In the genomic region with DNA sequence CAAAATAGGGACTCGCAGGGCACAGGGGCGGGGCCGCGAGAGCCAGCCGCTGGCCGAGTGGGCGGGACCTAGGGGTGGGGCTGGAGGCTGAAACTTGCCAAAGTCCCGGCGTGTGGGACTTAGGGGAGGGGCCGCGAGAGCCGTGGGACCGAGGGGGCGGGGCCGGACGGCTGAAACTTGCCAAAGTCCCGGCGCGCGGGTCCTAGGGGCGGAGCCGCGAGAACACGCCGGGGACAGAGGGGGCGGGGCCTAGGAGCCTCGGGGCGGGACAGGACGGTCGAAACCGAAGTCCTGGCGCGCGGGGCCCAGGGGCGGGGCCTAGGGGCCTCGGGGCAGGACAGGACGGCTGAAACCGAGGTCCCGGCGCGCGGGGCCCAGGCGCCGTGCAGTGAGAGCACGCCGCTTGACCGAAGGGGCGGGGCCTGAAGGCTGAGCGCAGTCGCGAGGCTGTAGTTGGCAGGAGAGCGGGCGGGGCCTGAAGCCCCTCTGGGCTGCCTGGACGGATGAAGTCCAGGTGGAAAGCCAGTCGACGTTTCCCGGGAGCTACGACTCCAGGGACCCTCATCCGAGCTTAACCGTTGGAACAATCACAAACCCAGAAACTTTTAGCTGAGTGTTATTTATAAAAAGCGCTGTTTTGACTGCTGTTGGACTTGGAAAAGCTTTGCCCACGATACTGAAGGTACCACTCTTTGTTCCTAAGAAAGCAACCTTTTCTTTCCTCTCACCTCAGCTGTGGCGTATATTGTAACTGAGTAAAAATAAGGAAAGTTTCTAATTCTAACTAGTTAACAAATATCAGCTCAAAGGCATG, we compare ENCODE assay signal across 8 cellular contexts. TPM values are rescaled to one million over a fixed set of nuclear protein-coding genes. Genes with fewer than 3 reads are reported as not detected.
DNase-seq lines count a peak whose midpoint lies in the region; ATAC-seq and TF ChIP-seq lines count a peak whose summit lies in the region.

No MANE protein-coding gene starts in this region.

- peak overlapping the region; percentile 88 to 97 for H3K27ac ChIP-seq in testis

- peak; percentile 98 for ATAC-seq in omental fat pad (ENCODE audit: low FRiP score)

- peaks cover 6% of the 10 kb centered on the region for H3K4me1 ChIP-seq in testis

- H3K4me3 ChIP-seq in HFF-Myc (replicated peaks; ENCODE audit: low read depth, low read length) (peak overlapping the region; percentile 71), testis (peak overlapping the region; percentile 79 to 91)

- H3K36me3 ChIP-seq in testis (ENCODE audit: low read depth, missing control alignments) = no peaks in the 10 kb centered on the region

- H3K9me3 ChIP-seq in testis = no peaks in the 10 kb centered on the region

- DNase-seq in GM04504 (ENCODE audit: low read depth) = peak; percentile 98
- DNase-seq in HFF-Myc (ENCODE audit: extremely low read depth, low read depth) = peak; percentile 90
- peak; percentile 95 for DNase-seq in MV-4-11 (lab: John Stamatoyannopoulos, UW)
- DNase-seq in SK-N-DZ (ENCODE audit: low spot score) = peak; percentile 98
- peak; percentile 99 for DNase-seq in activated naive CD4-positive, alpha-beta T cell treated with anti-CD3 and anti-CD28 coated beads, Interleukin-2, amount 50 U/mL, for 16 hours
- peak; percentile 100 for DNase-seq in glomerular visceral epithelial cell (ENCODE audit: extremely low spot score)
- peak; percentile 96 for DNase-seq in omental fat pad (ENCODE audit: low spot score)
- peak; percentile 99 for DNase-seq in testis

- intact Hi-C loops in testis (cut with DNase I; ENCODE audit: low total_unique reads) = no loop called here

- H3K27me3 ChIP-seq in testis = no peaks in the 10 kb centered on the region

- no peak for TF ChIP-seq POLR2A in testis (IDR thresholded peaks at IDR 0.05)

- WGBS in testis, 2 donors = 0 to 2% methylated on average over 9 to 42 of the region's 63 CpGs

- no peak for TF ChIP-seq CTCF in HFF-Myc (IDR thresholded peaks at IDR 0.05; ENCODE audit: low read depth, low read length, missing control alignments)
- no peak for TF ChIP-seq CTCF in omental fat pad (IDR thresholded peaks at IDR 0.05)
- TF ChIP-seq CTCF in testis (IDR thresholded peaks at IDR 0.05) = no peak

RNA-seq across cellular contexts. Expression of gene BARD1, which starts 0.5 kb away (rescaled TPM):
- polyA plus RNA-seq in SK-N-DZ (2014; cell fraction: cytosol; rRNA removed) = 9.1 and 15.9 TPM in 2 replicates
- polyA plus RNA-seq in SK-N-DZ (2014; cell fraction: nucleus; rRNA removed) = 16.2 and 16.4 TPM in 2 replicates
- total RNA-seq in omental fat pad (1 to 10 TPM; 3.3 to 9.6 (median 4.2) TPM), testis (10 to 100 TPM; 21.6 to 25.4 TPM)
- 10.9 TPM for polyA plus RNA-seq in testis (ENCODE audit: insufficient read depth, low read depth, low replicate concordance)

Comparison
In these comparisons a context has a peak if more than half of its experiments do, and no peak if none do; other contexts are left out.
1. Peak in every context shown above with its lines: DNase-seq, ATAC-seq, H3K4me3 ChIP-seq and H3K27ac ChIP-seq.